Comparison of ENCODE assay signal across 28 cellular contexts in the genomic region with DNA sequence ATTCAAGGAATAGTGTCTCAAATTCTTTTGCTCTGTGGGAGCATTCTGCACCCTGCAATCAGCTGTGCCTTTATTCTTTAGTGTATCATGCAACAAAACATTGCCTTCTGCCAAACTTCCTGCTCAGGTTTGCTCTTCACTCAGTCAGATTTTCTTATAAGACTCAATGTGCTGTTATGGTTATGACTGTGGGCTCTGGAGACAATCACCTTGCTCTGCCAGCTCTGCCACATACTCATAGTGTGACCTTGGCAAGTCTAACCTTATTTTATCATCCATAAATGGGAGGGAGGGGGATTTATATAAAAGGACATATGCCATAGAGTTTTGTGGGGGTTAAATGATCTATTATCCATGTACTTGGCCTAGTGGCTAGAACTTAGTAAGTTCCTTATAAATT.
"Had no signal": no experiment of that assay in that cellular context is flagged by ENCODE, and none has a peak within 500 bp of the region (broad histone marks: within the 10 kb centered on the region; RNA-seq: fewer than 3 reads in every experiment).

No MANE protein-coding gene starts in this region.

- H3K36me3 Mint-ChIP-seq: mesothelial cell of epicardium; naive B cell; natural killer cell; stimulated activated naive B cell treated with anti-CD40 and anti-IgM and Interleukin-4, amounts not matched to agents 10 μg/mL and 1 μg/mL and 100 μg/mL, for 72 hours had no signal

- H3K4me1 Mint-ChIP-seq: naive B cell; natural killer cell; nephron progenitor cell; stimulated activated naive B cell treated with anti-CD40 and anti-IgM and Interleukin-4, amounts not matched to agents 10 μg/mL and 1 μg/mL and 100 μg/mL, for 72 hours had no signal

- H3K27me3 Mint-ChIP-seq: stimulated activated naive B cell treated with anti-CD40 and anti-IgM and Interleukin-4, amounts not matched to agents 10 μg/mL and 1 μg/mL and 100 μg/mL, for 72 hours had no signal

- H3K27ac ChIP-seq: lower lobe of right lung, ovary, prostate gland, skin epidermis, stomach, suprapubic skin, thoracic aorta, tibial artery, upper lobe of right lung had no signal

- H3K27me3 ChIP-seq: ovary, stomach, suprapubic skin, tibial artery, upper lobe of right lung had no signal

- H3K4me3 Mint-ChIP-seq: mesothelial cell of epicardium; naive B cell; natural killer cell; nephron progenitor cell; stimulated activated naive B cell treated with anti-CD40 and anti-IgM and Interleukin-4, amounts not matched to agents 10 μg/mL and 1 μg/mL and 100 μg/mL, for 72 hours had no signal

- ATAC-seq: left cardiac atrium; left lobe of liver; lower lobe of right lung; natural killer cell; right cardiac atrium; sciatic nerve; stimulated activated naive B cell treated with anti-CD40 and anti-IgM and Interleukin-4, amounts not matched to agents 10 μg/mL and 1 μg/mL and 100 μg/mL, for 72 hours; stimulated activated naive CD8-positive, alpha-beta T cell treated with anti-CD3 and anti-CD28 coated beads, Interleukin-15, Interleukin-2, amounts not matched to agents 100 U/mL and 50 U/mL, for 24 hours; upper lobe of right lung had no signal

- H3K9me3 ChIP-seq: lower lobe of right lung, ovary, prostate gland, stomach, suprapubic skin, thoracic aorta, tibial artery, upper lobe of right lung had no signal

- H3K4me1 ChIP-seq: prostate gland, upper lobe of right lung had no signal

- H3K27ac Mint-ChIP-seq: mesothelial cell of epicardium; naive B cell; natural killer cell; nephron progenitor cell; stimulated activated naive B cell treated with anti-CD40 and anti-IgM and Interleukin-4, amounts not matched to agents 10 μg/mL and 1 μg/mL and 100 μg/mL, for 72 hours had no signal

- H3K9me3 Mint-ChIP-seq: mesothelial cell of epicardium; natural killer cell; nephron progenitor cell; stimulated activated naive B cell treated with anti-CD40 and anti-IgM and Interleukin-4, amounts not matched to agents 10 μg/mL and 1 μg/mL and 100 μg/mL, for 72 hours had no signal

- H3K4me3 ChIP-seq: lower lobe of right lung, ovary, prostate gland, skin epidermis, stomach, suprapubic skin, thoracic aorta, tibial artery, upper lobe of right lung had no signal

- DNase-seq: hippocampal formation; kidney glomerular epithelial cell; left cardiac atrium; lower lobe of right lung; mesendoderm; naive B cell; natural killer cell; nephron progenitor cell; ovary; retina; right cardiac atrium; stimulated activated CD4-positive, alpha-beta T cell treated with anti-CD3 and anti-CD28 coated beads, Interleukin-12 subunit alpha, Interleukin-12 subunit beta, amount 100 ng/mL, for 4 hours; stimulated activated CD4-positive, alpha-beta T cell treated with anti-CD3 and anti-CD28 coated beads, Interleukin-15, amount 100 ng/mL, for 24 hours; stimulated activated CD4-positive, alpha-beta T cell treated with anti-CD3 and anti-CD28 coated beads, Interleukin-2, amount 100 ng/mL, for 24 hours; stimulated activated CD4-positive, alpha-beta T cell treated with anti-CD3 and anti-CD28 coated beads, Interleukin-4, amount 100 ng/mL, for 1 hour; stimulated activated naive B cell treated with anti-CD40 and anti-IgM and Interleukin-4, amounts not matched to agents 10 μg/mL and 1 μg/mL and 100 μg/mL, for 72 hours; stimulated activated naive CD8-positive, alpha-beta T cell treated with anti-CD3 and anti-CD28 coated beads, Interleukin-15, Interleukin-2, amounts not matched to agents 100 U/mL and 50 U/mL, for 24 hours; stomach; tibial artery; trophoblast cell; upper lobe of right lung had no signal

- H3K36me3 ChIP-seq: lower lobe of right lung, ovary, prostate gland, stomach, suprapubic skin, thoracic aorta, upper lobe of right lung had no signal
